In genomic region chr2:136305517-136306192, GRCh38 we compare ENCODE assay signal across 8 cellular contexts.
A peak's percentile ranks its signal among the peaks of the same experiment; 100 is the strongest.
DNase-seq lines count a peak whose midpoint lies in the region; ATAC-seq and TF ChIP-seq lines count a peak whose summit lies in the region.

No MANE protein-coding gene starts in this region.

- no peak overlapping the region for H3K4me2 ChIP-seq in DND-41 (ENCODE audit: insufficient read depth, low read length)

- H3K4me3 Mint-ChIP-seq in progenitor cell of endocrine pancreas (ENCODE audit: low read depth), result no peak overlapping the region

- peak overlapping the region; percentile 6; the same call in 1 of the 2 replicates for H2AFZ ChIP-seq in DND-41 (ENCODE audit: low read depth, low read length)

- no peak for TF ChIP-seq POLR2A in NB4 (IDR thresholded peaks at IDR 0.05; ENCODE audit: extremely low read depth, insufficient read length)

- peaks cover 19% of the 10 kb centered on the region for H3K4me1 ChIP-seq in DND-41 (ENCODE audit: insufficient read depth, low read length)

- H3K4me3 ChIP-seq in DND-41 (ENCODE audit: low read depth in 1 of 2, low read length in 2 of 2) (no peak overlapping the region), NB4 (ENCODE audit: low read depth, low read length) (no peak overlapping the region)

- H3K27ac ChIP-seq in DND-41 (ENCODE audit: low read length), result peak overlapping the region; percentile 36; the same call in 1 of the 2 replicates

- TF ChIP-seq CTCF in DND-41 (IDR thresholded peaks at IDR 0.05; ENCODE audit: borderline replicate concordance, extremely low read depth, low read length, poor library complexity, severe bottlenecking) (no peak), NB4 (IDR thresholded peaks at IDR 0.05; ENCODE audit: low read depth, low read length) (no peak), progenitor cell of endocrine pancreas (IDR thresholded peaks at IDR 0.05; ENCODE audit: unreplicated experiment) (no peak)

- H3K4me1 Mint-ChIP-seq in progenitor cell of endocrine pancreas (ENCODE audit: low read depth), result peaks cover 7% of the 10 kb centered on the region

- H3K79me2 ChIP-seq in DND-41 (ENCODE audit: insufficient read depth, low read length), result no peaks in the 10 kb centered on the region

- H3K27ac Mint-ChIP-seq in progenitor cell of endocrine pancreas, result no peak overlapping the region

- no peaks in the 10 kb centered on the region for H3K9me3 ChIP-seq in DND-41 (ENCODE audit: insufficient read depth, low read length, severe bottlenecking)

- no peaks in the 10 kb centered on the region for H4K20me1 ChIP-seq in DND-41 (ENCODE audit: insufficient read depth, low read length)

- no peak overlapping the region for H3K9ac ChIP-seq in DND-41 (ENCODE audit: low read depth, low read length)

- no peaks in the 10 kb centered on the region for H3K36me3 ChIP-seq in DND-41 (ENCODE audit: insufficient read depth, low read length)

- peaks cover under 1% of the 10 kb centered on the region for H3K27me3 Mint-ChIP-seq in progenitor cell of endocrine pancreas

- peak; percentile 63 for DNase-seq in DND-41
- peak; percentile 64 for DNase-seq in NB4 (ENCODE audit: low read depth)
- peak; percentile 73 to 78 for DNase-seq in activated T-cell treated with anti-CD3 and anti-CD28 coated beads, Interleukin-2, amount 50 U/mL, for 48 hours
- DNase-seq in stimulated activated CD4-positive, alpha-beta T cell treated with anti-CD3 and anti-CD28 coated beads, Interleukin-4, amount 100 ng/mL, for 1 hour, result peak; percentile 57
- no peak for DNase-seq in DMS153 treated with DMSO at 0.1 percent for 48 hours (lab: John Stamatoyannopoulos, UW; ENCODE audit: unreplicated experiment)
- DNase-seq in KG1 (lab: John Stamatoyannopoulos, UW), result no peak
- DNase-seq in progenitor cell of endocrine pancreas (ENCODE audit: low spot score, unreplicated experiment), result no peak

- H3K9me3 Mint-ChIP-seq in progenitor cell of endocrine pancreas (ENCODE audit: low read depth), result no peaks in the 10 kb centered on the region

- no peaks in the 10 kb centered on the region for H3K27me3 ChIP-seq in DND-41 (ENCODE audit: insufficient read depth, low read length, poor library complexity)

- H3K36me3 Mint-ChIP-seq in progenitor cell of endocrine pancreas (ENCODE audit: insufficient read depth), result no peaks in the 10 kb centered on the region

- ATAC-seq in DND-41 (ENCODE audit: insufficient read depth, low read depth), result peak; percentile 95
- peak; percentile 77 for ATAC-seq in GM21529 (IDR thresholded peaks at IDR 0.05; ENCODE audit: unreplicated experiment)

Comparison
In these comparisons a context has a peak if more than half of its experiments do, and no peak if none do; other contexts are left out.
1. DNase-seq: peak in DND-41 (single experiment), NB4 (single experiment), activated T-cell treated with anti-CD3 and anti-CD28 coated beads, Interleukin-2, amount 50 U/mL, for 48 hours (2 of 2) and stimulated activated CD4-positive, alpha-beta T cell treated with anti-CD3 and anti-CD28 coated beads, Interleukin-4, amount 100 ng/mL, for 1 hour (single experiment); none in DMS153 treated with DMSO at 0.1 percent for 48 hours (single experiment), KG1 (single experiment) and progenitor cell of endocrine pancreas (single experiment).